In the genomic region with DNA sequence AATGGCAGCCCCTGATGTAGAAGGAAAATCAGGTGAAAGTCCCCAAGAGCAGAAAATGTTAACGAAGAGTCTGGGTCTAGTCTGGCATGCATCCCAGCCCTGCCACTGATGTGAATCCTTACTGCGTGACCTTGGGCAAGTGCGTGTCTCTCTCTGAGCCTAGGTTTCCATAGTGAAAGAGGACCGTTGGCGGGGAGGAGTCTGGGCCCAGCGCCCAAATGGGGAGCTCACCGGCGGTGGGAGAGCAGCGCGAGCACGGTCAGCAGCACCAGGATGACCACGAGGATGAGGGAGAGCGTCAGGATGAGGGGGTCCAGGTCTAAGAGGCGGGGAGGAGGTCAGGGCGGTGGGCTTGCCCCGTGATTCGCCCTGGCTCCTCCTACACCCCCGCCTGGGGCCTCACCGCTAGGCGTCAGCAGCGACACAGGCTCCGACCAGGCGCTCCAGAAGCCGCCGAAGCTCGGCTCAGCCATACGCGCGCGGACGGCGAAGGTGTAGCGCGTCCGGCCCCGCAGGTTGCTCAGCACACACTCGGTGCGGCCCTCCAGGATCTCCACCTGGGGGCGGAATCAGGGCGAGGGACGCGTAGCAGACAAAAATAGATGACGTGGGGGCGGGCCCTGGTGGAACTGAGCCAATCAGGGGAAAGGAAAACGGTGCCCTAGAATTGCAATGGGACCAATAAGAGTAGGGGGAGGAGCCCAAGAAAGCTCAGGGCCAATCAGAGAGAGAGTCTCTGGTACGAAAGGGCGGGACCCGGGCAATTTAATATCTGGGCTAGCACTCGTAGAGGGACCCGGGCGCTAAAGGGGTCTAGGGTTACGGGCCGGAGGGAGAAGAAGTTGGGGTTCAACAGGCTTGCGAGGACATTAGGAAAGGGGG, we compare ENCODE assay signal across 8 cellular contexts. TPM values are rescaled to one million over a fixed set of nuclear protein-coding genes. Genes with fewer than 3 reads are reported as not detected.
DNase-seq lines count a peak whose midpoint lies in the region; ATAC-seq and TF ChIP-seq lines count a peak whose summit lies in the region.

No MANE protein-coding gene starts in this region.

- H3K4me1 ChIP-seq in OCI-LY1 (ENCODE audit: insufficient read depth, low read length, severe bottlenecking) (peaks cover 45% of the 10 kb centered on the region), mucosa of stomach (ENCODE audit: control insufficient read depth, insufficient read depth, low read length) (peaks cover 59% of the 10 kb centered on the region)

- H3K79me2 ChIP-seq in OCI-LY1 (ENCODE audit: insufficient read depth, low read length): no peaks in the 10 kb centered on the region

- no peaks in the 10 kb centered on the region for H3K27me3 ChIP-seq in OCI-LY1 (ENCODE audit: insufficient read depth, low read length)
- peaks cover 11% of the 10 kb centered on the region for H3K27me3 ChIP-seq in mucosa of stomach (ENCODE audit: control insufficient read depth, insufficient read depth, low read length)

- peak overlapping the region; percentile 95 for H3K27ac ChIP-seq in OCI-LY1 (ENCODE audit: low read depth, low read length, poor library complexity, severe bottlenecking)

- no peak overlapping the region for H2AFZ ChIP-seq in OCI-LY1 (ENCODE audit: low read length)

- peak; percentile 86 for TF ChIP-seq CTCF in OCI-LY1 (IDR thresholded peaks at IDR 0.05; ENCODE audit: low read length)
- TF ChIP-seq CTCF in epithelial cell of proximal tubule (conservative IDR thresholded peaks at IDR 0.05; ENCODE audit: low read depth, low read length): peak; percentile 67

- H3K9ac ChIP-seq in OCI-LY1 (ENCODE audit: low read length) (peak overlapping the region; percentile 92), mucosa of stomach (ENCODE audit: low read length) (peak overlapping the region; percentile 42)

- H3K4me3 ChIP-seq in OCI-LY1 (ENCODE audit: low read depth, low read length, poor library complexity, severe bottlenecking) (peak overlapping the region; percentile 77), epithelial cell of proximal tubule (ENCODE audit: low read depth, low read length) (peak overlapping the region; percentile 59), mucosa of stomach (ENCODE audit: low read length) (peak overlapping the region; percentile 4)

- peak; percentile 65 for ATAC-seq in GM19468 (IDR thresholded peaks at IDR 0.05; ENCODE audit: extremely low read depth, unreplicated experiment)

- DNase-seq in COLO829 (ENCODE audit: low spot score): peak; percentile 99
- peak; percentile 87 for DNase-seq in HS-27A (ENCODE audit: low read depth)
- DNase-seq in activated T-cell treated with anti-CD3 and anti-CD28 coated beads for 4 hours: peak; percentile 94
- peak; percentile 69 for DNase-seq in epithelial cell of proximal tubule (ENCODE audit: low read depth)
- peak; percentile 96 for DNase-seq in stimulated activated CD8-positive, alpha-beta memory T cell treated with anti-CD3 and anti-CD28 coated beads, Interleukin-4, amount 100 ng/mL, for 48 hours

- no peaks in the 10 kb centered on the region for H3F3A ChIP-seq in OCI-LY1 (ENCODE audit: insufficient read depth, low read length)

- peak overlapping the region; percentile 99 for H3K4me2 ChIP-seq in OCI-LY1 (ENCODE audit: low read length)

- no peaks in the 10 kb centered on the region for H4K20me1 ChIP-seq in OCI-LY1 (ENCODE audit: insufficient read depth, low read length)

- no peaks in the 10 kb centered on the region for H3K9me3 ChIP-seq in OCI-LY1 (ENCODE audit: low read length)
- no peaks in the 10 kb centered on the region for H3K9me3 ChIP-seq in mucosa of stomach (ENCODE audit: control insufficient read depth, low read length)

- H3K9me2 ChIP-seq in OCI-LY1 (ENCODE audit: low read depth, low read length): no peaks in the 10 kb centered on the region

- peaks cover 10% of the 10 kb centered on the region; the same call in 1 of the 2 replicates for H3K36me3 ChIP-seq in OCI-LY1 (ENCODE audit: insufficient read depth, low read length)
- H3K36me3 ChIP-seq in mucosa of stomach (ENCODE audit: control insufficient read depth, insufficient read depth, low read length): no peaks in the 10 kb centered on the region

RNA-seq across cellular contexts. Expression of a gene that starts 3.2 kb away (rescaled TPM):
- total RNA-seq in epithelial cell of proximal tubule: 4.3 and 5.2 TPM in 2 replicates

RNA-seq across cellular contexts. Expression of a gene that starts 6.4 kb away (rescaled TPM):
- 1.2 and 2.7 TPM in 2 replicates for total RNA-seq in epithelial cell of proximal tubule

RNA-seq across cellular contexts. Expression of a gene that starts 25.7 kb away (rescaled TPM):
- 1.3 and 6.2 TPM in 2 replicates for total RNA-seq in epithelial cell of proximal tubule

RNA-seq across cellular contexts. Expression of a gene that starts 34.6 kb away (rescaled TPM):
- total RNA-seq in epithelial cell of proximal tubule: 6.1 and 7.8 TPM in 2 replicates

RNA-seq across cellular contexts. Expression of a gene that starts 34.8 kb away (rescaled TPM):
- total RNA-seq in epithelial cell of proximal tubule: 226 and 228 TPM in 2 replicates

Comparison
In these comparisons a context has a peak if more than half of its experiments do, and no peak if none do; other contexts are left out.
1. Peak in every context shown above with its lines: DNase-seq, ATAC-seq, H3K4me3 ChIP-seq and H3K27ac ChIP-seq.
2. H3K4me3 ChIP-seq: peak in every context shown above with its lines; median percentile 77 in OCI-LY1; 59 in epithelial cell of proximal tubule; 4 in mucosa of stomach.